14 cellular contexts compared by ENCODE assay signal in genomic region chr11:68409748-68410344, GRCh38. TPM values are rescaled to one million over a fixed set of nuclear protein-coding genes. Genes with fewer than 3 reads are reported as not detected.
A peak's percentile ranks its signal among the peaks of the same experiment; 100 is the strongest.
DNase-seq lines count a peak whose midpoint lies in the region; ATAC-seq and TF ChIP-seq lines count a peak whose summit lies in the region.
"Had no signal": no experiment of that assay in that cellular context is flagged by ENCODE, and none has a peak within 500 bp of the region (broad histone marks: within the 10 kb centered on the region; RNA-seq: fewer than 3 reads in every experiment).

No MANE protein-coding gene starts in this region.

- no peaks in the 10 kb centered on the region for H3K9me3 Mint-ChIP-seq in natural killer cell treated with Interleukin-12 subunit alpha and Interleukin-12 subunit beta and Interleukin-15 and Interleukin-18, amount 100 ng/mL, for 72 hours
- no peaks in the 10 kb centered on the region for H3K9me3 Mint-ChIP-seq in natural killer cell
- H3K9me3 Mint-ChIP-seq: CD4-positive, alpha-beta T cell; GM23338 had no signal

- no peaks in the 10 kb centered on the region for H3K4me1 ChIP-seq in osteoblast (ENCODE audit: insufficient read depth, low read length)
- H3K4me1 ChIP-seq: BE2C had no signal

- peak in 1 of 2 donors; percentile 16 for ATAC-seq in natural killer cell treated with Interleukin-12 subunit alpha and Interleukin-12 subunit beta and Interleukin-15 and Interleukin-18, amount 100 ng/mL, for 72 hours
- ATAC-seq in natural killer cell (no peak), HG03097 (IDR thresholded peaks at IDR 0.05; ENCODE audit: low FRiP score, unreplicated experiment) (no peak), HG02870 (IDR thresholded peaks at IDR 0.05; ENCODE audit: unreplicated experiment) (no peak)
- ATAC-seq: GM23338 had no signal

- DNase-seq in natural killer cell treated with Interleukin-12 subunit alpha and Interleukin-12 subunit beta and Interleukin-15 and Interleukin-18, amount 100 ng/mL, for 72 hours (ENCODE audit: low spot score) = peak; percentile 57
- no peak for DNase-seq in natural killer cell
- DNase-seq in osteoblast (ENCODE audit: insufficient read length, low spot score, missing footprints) = peak; percentile 36
- DNase-seq in NCI-H128 (lab: John Stamatoyannopoulos, UW; ENCODE audit: unreplicated experiment) = no peak
- DNase-seq: ACHN; BE2C; Caco-2; CD4-positive, alpha-beta T cell; HCEC 1CT had no signal

- H3K36me3 ChIP-seq in osteoblast (ENCODE audit: insufficient read depth, low read length) = peaks cover 18% of the 10 kb centered on the region

- no peak overlapping the region for H3K4me3 Mint-ChIP-seq in natural killer cell treated with Interleukin-12 subunit alpha and Interleukin-12 subunit beta and Interleukin-15 and Interleukin-18, amount 100 ng/mL, for 72 hours
- H3K4me3 Mint-ChIP-seq in natural killer cell = no peak overlapping the region
- H3K4me3 Mint-ChIP-seq: CD4-positive, alpha-beta T cell; GM23338 had no signal

- no peaks in the 10 kb centered on the region for H3K4me1 Mint-ChIP-seq in natural killer cell treated with Interleukin-12 subunit alpha and Interleukin-12 subunit beta and Interleukin-15 and Interleukin-18, amount 100 ng/mL, for 72 hours (ENCODE audit: low read depth in 2 of 2)
- H3K4me1 Mint-ChIP-seq in natural killer cell = no peaks in the 10 kb centered on the region
- H3K4me1 Mint-ChIP-seq: GM23338 had no signal

- no peaks in the 10 kb centered on the region for H3K79me2 ChIP-seq in osteoblast (ENCODE audit: insufficient read depth, low read length)

- H3K27me3 ChIP-seq in osteoblast (ENCODE audit: insufficient read depth, low read length) = no peaks in the 10 kb centered on the region
- H3K27me3 ChIP-seq: BE2C had no signal

- no peak overlapping the region for H3K4me3 ChIP-seq in osteoblast (ENCODE audit: insufficient read depth, low read length)
- H3K4me3 ChIP-seq: GM23338 had no signal

- H3K27ac ChIP-seq in VCaP = peak overlapping the region; percentile 73; the same call in 1 of the 2 replicates
- H3K27ac ChIP-seq in osteoblast (ENCODE audit: low read depth, low read length) = no peak overlapping the region
- H3K27ac ChIP-seq: C4-2B had no signal

- no peaks in the 10 kb centered on the region for H3K36me3 Mint-ChIP-seq in natural killer cell treated with Interleukin-12 subunit alpha and Interleukin-12 subunit beta and Interleukin-15 and Interleukin-18, amount 100 ng/mL, for 72 hours
- no peaks in the 10 kb centered on the region for H3K36me3 Mint-ChIP-seq in natural killer cell

- no peak overlapping the region for H3K27ac Mint-ChIP-seq in natural killer cell treated with Interleukin-12 subunit alpha and Interleukin-12 subunit beta and Interleukin-15 and Interleukin-18, amount 100 ng/mL, for 72 hours
- no peak overlapping the region for H3K27ac Mint-ChIP-seq in natural killer cell
- H3K27ac Mint-ChIP-seq: CD4-positive, alpha-beta T cell; GM23338 had no signal

- H3K4me2 ChIP-seq in osteoblast (ENCODE audit: insufficient read depth, low read length) = no peak overlapping the region
- H3K4me2 ChIP-seq: GM23338 had no signal

- H3K27me3 Mint-ChIP-seq in natural killer cell treated with Interleukin-12 subunit alpha and Interleukin-12 subunit beta and Interleukin-15 and Interleukin-18, amount 100 ng/mL, for 72 hours = no peaks in the 10 kb centered on the region
- H3K27me3 Mint-ChIP-seq in natural killer cell (ENCODE audit: low read depth in 2 of 2) = no peaks in the 10 kb centered on the region
- H3K27me3 Mint-ChIP-seq: CD4-positive, alpha-beta T cell had no signal

- no peaks in the 10 kb centered on the region for H4K20me1 ChIP-seq in osteoblast (ENCODE audit: insufficient read depth, low read length)

- H2AFZ ChIP-seq in osteoblast (ENCODE audit: low read length) = no peak overlapping the region
- H2AFZ ChIP-seq: GM23338 had no signal

- intact Hi-C loops in natural killer cell (cut with micrococcal nuclease) = no loop called here

- H3K9me3 ChIP-seq in osteoblast (ENCODE audit: low read depth, low read length) = no peaks in the 10 kb centered on the region
- H3K9me3 ChIP-seq: BE2C, Caco-2 had no signal

- TF ChIP-seq CTCF in natural killer cell (IDR thresholded peaks at IDR 0.05) (no peak), VCaP (conservative IDR thresholded peaks at IDR 0.05) (no peak), osteoblast (IDR thresholded peaks at IDR 0.05; ENCODE audit: extremely low read depth, low read depth, low read length) (no peak)

RNA-seq across cellular contexts. Expression of gene PPP6R3, which starts 50.7 kb away (rescaled TPM):
- 100 to 1,000 TPM; 188 to 189 TPM for total RNA-seq in natural killer cell treated with Interleukin-12 subunit alpha and Interleukin-12 subunit beta and Interleukin-15 and Interleukin-18, amount 100 ng/mL, for 72 hours
- 100 to 1,000 TPM; 148 to 176 (median 149) TPM for total RNA-seq in natural killer cell
- total RNA-seq in osteoblast = 131 and 151 TPM in 2 replicates

Comparison
In these comparisons a context has a peak if more than half of its experiments do, and no peak if none do; other contexts are left out.
1. DNase-seq: peak in natural killer cell treated with Interleukin-12 subunit alpha and Interleukin-12 subunit beta and Interleukin-15 and Interleukin-18, amount 100 ng/mL, for 72 hours (single experiment) and osteoblast (single experiment); none in natural killer cell (single experiment) and NCI-H128 (single experiment).